In the genomic region with DNA sequence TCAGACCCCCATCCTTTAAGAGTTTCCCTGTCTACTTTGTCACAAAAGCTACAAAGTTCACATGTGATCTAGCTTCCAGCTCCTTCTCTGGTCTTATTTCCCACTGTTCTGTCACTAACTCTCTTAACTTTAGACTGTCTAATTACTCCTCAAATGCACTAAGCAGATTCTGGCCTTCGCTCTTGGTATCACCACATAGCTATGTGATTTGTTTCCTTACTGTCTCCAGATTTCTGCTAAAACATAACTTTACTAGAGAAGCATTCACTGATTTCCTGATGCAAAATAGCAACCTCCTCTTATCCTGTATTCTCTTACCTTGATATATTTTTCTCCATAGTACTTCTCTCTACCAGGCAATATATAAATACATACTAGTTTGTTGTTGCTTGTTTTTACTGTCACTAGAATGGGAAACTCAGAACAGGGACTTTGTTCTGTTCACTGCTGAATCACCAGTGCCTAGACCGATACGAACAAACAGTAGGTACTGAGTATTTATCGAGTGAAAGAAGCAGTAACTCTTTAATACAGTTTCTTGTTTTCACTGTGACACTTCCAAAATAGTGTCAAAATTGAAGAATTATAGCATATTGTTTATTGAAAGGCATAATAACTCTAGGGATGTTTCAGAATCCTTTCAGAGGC, we compare ENCODE assay signal across 10 cellular contexts.
DNase-seq lines count a peak whose midpoint lies in the region; ATAC-seq, FAIRE-seq and TF ChIP-seq lines count a peak whose summit lies in the region.
"Had no signal": no experiment of that assay in that cellular context is flagged by ENCODE, and none has a peak within 500 bp of the region (broad histone marks: within the 10 kb centered on the region; RNA-seq: fewer than 3 reads in every experiment).

No MANE protein-coding gene starts in this region.

- TF ChIP-seq CTCF in cardiac fibroblast (IDR thresholded peaks at IDR 0.05; ENCODE audit: low read depth, low read length) (no peak), left lung (IDR thresholded peaks at IDR 0.05) (no peak)

- H3K4me1 ChIP-seq in ACC112 (ENCODE audit: control insufficient read depth, insufficient read depth, low read length, unreplicated experiment), result peaks cover 62% of the 10 kb centered on the region
- H3K4me1 ChIP-seq in left lung, result no peaks in the 10 kb centered on the region
- H3K4me1 ChIP-seq in Karpas-422 (ENCODE audit: low read length), result peaks cover 33% of the 10 kb centered on the region

- H3K27ac ChIP-seq in ACC112 (ENCODE audit: low read depth, low read length), result peak overlapping the region; percentile 98
- no peak overlapping the region for H3K27ac ChIP-seq in left lung
- no peak overlapping the region for H3K27ac ChIP-seq in Karpas-422 (ENCODE audit: low read length)
- H3K27ac ChIP-seq: BLaER1 treated with 17β-estradiol and CSF1 and Interleukin-3, amounts not matched to agents 10 nM and 100 nM had no signal

- H3K9me2 ChIP-seq in Karpas-422 (replicated peaks; ENCODE audit: insufficient read depth, low read length), result no peaks in the 10 kb centered on the region

- ATAC-seq in left lung, result peak; percentile 13
- ATAC-seq in HG02981 (IDR thresholded peaks at IDR 0.05; ENCODE audit: unreplicated experiment), result no peak
- ATAC-seq in GM18502 (IDR thresholded peaks at IDR 0.05; ENCODE audit: poor library complexity, unreplicated experiment), result no peak

- peak; percentile 14 for DNase-seq in HTR-8/SVneo (ENCODE audit: insufficient read length, low spot score)
- DNase-seq in cardiac fibroblast (ENCODE audit: low read depth in 2 of 2), result peak; percentile 79 to 85
- DNase-seq in left lung, result no peak
- no peak for DNase-seq in Karpas-422
- no peak for DNase-seq in CD1c-positive myeloid dendritic cell (ENCODE audit: extremely low spot score)
- DNase-seq: NCI-H1105 had no signal

- FAIRE-seq in HTR-8/SVneo (lab: Jason Lieb, UNC), result no peak

- peak overlapping the region; percentile 50 for H3K4me3 ChIP-seq in ACC112 (ENCODE audit: low read depth, low read length)
- peak overlapping the region in 1 of 2 donors; percentile 1 for H3K4me3 ChIP-seq in cardiac fibroblast (replicated peaks in 1 of 2; ENCODE audit: low read depth in 2 of 2, low read length in 2 of 2)
- no peak overlapping the region for H3K4me3 ChIP-seq in left lung
- H3K4me3 ChIP-seq in Karpas-422 (ENCODE audit: low read length), result no peak overlapping the region
- H3K4me3 ChIP-seq: BLaER1 treated with 17β-estradiol and CSF1 and Interleukin-3, amounts not matched to agents 10 nM and 100 nM had no signal

- peak overlapping the region; percentile 27 for H2AFZ ChIP-seq in ACC112 (ENCODE audit: low read length, unreplicated experiment)
- H2AFZ ChIP-seq in Karpas-422 (ENCODE audit: low read length), result no peak overlapping the region

- H3K9ac ChIP-seq in Karpas-422 (ENCODE audit: low read length), result no peak overlapping the region
- H3K9ac ChIP-seq: BLaER1 treated with 17β-estradiol and CSF1 and Interleukin-3, amounts not matched to agents 10 nM and 100 nM had no signal

- H3K79me2 ChIP-seq in ACC112 (ENCODE audit: control insufficient read depth, insufficient read depth, low read length, unreplicated experiment) (peaks cover 4% of the 10 kb centered on the region), Karpas-422 (ENCODE audit: low read length) (peaks cover 81% of the 10 kb centered on the region)

- no peak overlapping the region for H3K4me2 ChIP-seq in Karpas-422 (ENCODE audit: low read depth, low read length, poor library complexity, severe bottlenecking)
- H3K4me2 ChIP-seq: BLaER1 treated with 17β-estradiol and CSF1 and Interleukin-3, amounts not matched to agents 10 nM and 100 nM had no signal

- H3K36me3 ChIP-seq in ACC112 (ENCODE audit: insufficient read depth, low read length), result no peaks in the 10 kb centered on the region
- no peaks in the 10 kb centered on the region for H3K36me3 ChIP-seq in left lung
- no peaks in the 10 kb centered on the region for H3K36me3 ChIP-seq in Karpas-422 (ENCODE audit: insufficient read depth, low read length)

- intact Hi-C loops in left lung (cut with DNase I), result no loop called here

- no peaks in the 10 kb centered on the region for H3K27me3 ChIP-seq in ACC112 (ENCODE audit: insufficient read depth, low read length)
- no peaks in the 10 kb centered on the region for H3K27me3 ChIP-seq in left lung
- no peaks in the 10 kb centered on the region for H3K27me3 ChIP-seq in Karpas-422 (ENCODE audit: low read length)
- H3K27me3 ChIP-seq: BLaER1 treated with 17β-estradiol and CSF1 and Interleukin-3, amounts not matched to agents 10 nM and 100 nM had no signal

- H4K20me1 ChIP-seq in Karpas-422 (ENCODE audit: insufficient read depth, low read depth, low read length), result no peaks in the 10 kb centered on the region

- H3K9me3 ChIP-seq in left lung (no peaks in the 10 kb centered on the region), Karpas-422 (ENCODE audit: low read length) (no peaks in the 10 kb centered on the region)
- H3K9me3 ChIP-seq: BLaER1 treated with 17β-estradiol and CSF1 and Interleukin-3, amounts not matched to agents 10 nM and 100 nM had no signal

Comparison
In these comparisons a context has a peak if more than half of its experiments do, and no peak if none do; other contexts are left out.
1. DNase-seq: peak in HTR-8/SVneo (single experiment) and cardiac fibroblast (2 of 2); none in left lung (0 of 2), Karpas-422 (single experiment) and CD1c-positive myeloid dendritic cell (single experiment).